ENCODE assay signal across 30 cellular contexts in genomic region chr1:155424091-155424490, GRCh38.
A peak's percentile ranks its signal among the peaks of the same experiment; 100 is the strongest.
DNase-seq lines count a peak whose midpoint lies in the region; ATAC-seq, FAIRE-seq and TF ChIP-seq lines count a peak whose summit lies in the region.
"Had no signal": no experiment of that assay in that cellular context is flagged by ENCODE, and none has a peak within 500 bp of the region (broad histone marks: within the 10 kb centered on the region; RNA-seq: fewer than 3 reads in every experiment).

No MANE protein-coding gene starts in this region.

- H3K9ac ChIP-seq in GM12878 (ENCODE audit: control insufficient read depth, insufficient read depth, low read length), result no peak overlapping the region
- H3K9ac ChIP-seq: BLaER1 treated with 17β-estradiol and CSF1 and Interleukin-3, amounts not matched to agents 10 nM and 100 nM had no signal

- no peak overlapping the region for H3K27ac ChIP-seq in GM12878 (ENCODE audit: control insufficient read depth, insufficient read depth)
- H3K27ac ChIP-seq: BLaER1 treated with 17β-estradiol and CSF1 and Interleukin-3, amounts not matched to agents 10 nM and 100 nM; PC-9; SJCRH30 had no signal

- no peak overlapping the region for H3K4me3 ChIP-seq in GM12878
- H3K4me3 ChIP-seq: BLaER1 treated with 17β-estradiol and CSF1 and Interleukin-3, amounts not matched to agents 10 nM and 100 nM; PC-9; SJCRH30 had no signal

- no peak for TF ChIP-seq RAD21 in GM12878 (IDR thresholded peaks at IDR 0.05; ENCODE audit: insufficient read depth, low read depth, low read length)

- POLR2A ChIA-PET in GM12878 (lab: Charles Lee) (no interaction called here), MCF 10A (lab: Yijun Ruan, JAX) (no interaction called here)

- BruUV-seq in GM12878 (replicated peaks; lab: Mats Ljungman, UMichigan), result TSS peak; percentile 11
- BruUV-seq in MCF 10A (replicated peaks; lab: Mats Ljungman, UMichigan), result no TSS peak

- in situ Hi-C loops in G401 (cut with HindIII; ENCODE audit: low sequenced_read_pairs), result no loop called here
- in situ Hi-C loops in GM12878 (cut with MboI), result no loop called here

- no peak for TF ChIP-seq EP300 in GM12878 (IDR thresholded peaks at IDR 0.05; ENCODE audit: borderline replicate concordance in 1 of 2, control insufficient read depth in 1 of 2, low read depth in 2 of 2, low read length in 2 of 2)

- no peaks in the 10 kb centered on the region; the same call in 1 of the 2 replicates for H3K79me2 ChIP-seq in GM12878 (ENCODE audit: control insufficient read depth, insufficient read depth, low read length)

- SMC1A ChIA-PET in GM12878 (lab: Charles Lee; ENCODE audit: uncharacterized antibody, unreplicated experiment), result no interaction called here

- no peak for FAIRE-seq in GM12878 (lab: Jason Lieb, UNC)
- FAIRE-seq: GM12892, GM19239, HepG2 had no signal

- DNase-seq in DMS79 treated with DMSO at 0.1 percent for 48 hours (lab: John Stamatoyannopoulos, UW) (peak; percentile 2), DMS79 (lab: John Stamatoyannopoulos, UW) (no peak), G401 (ENCODE audit: low spot score) (peak; percentile 30), GM12878 (ENCODE audit: low read depth, low spot score) (no peak), mesothelial cell of epicardium (ENCODE audit: low spot score in 2 of 2, unreplicated experiment in 2 of 2) (no peak), MCF 10A (ENCODE audit: unreplicated experiment) (no peak)
- no peak for DNase-seq in NK-92 treated with Interleukin-12 subunit alpha and Interleukin-12 subunit beta, amount 100 ng/mL, for 24 hours (lab: John Stamatoyannopoulos, UW)
- DNase-seq in activated CD8-positive, alpha-beta memory T cell treated with anti-CD3 and anti-CD28 coated beads, Interleukin-2, amount 50 U/mL, for 48 hours, result no peak
- DNase-seq: 8988T; AML-193; CD4-positive, alpha-beta T cell; DMS53; EL; GF-D8; H7; Karpas-422; MV-4-11; NCI-H1105 treated with DMSO at 0.1 percent for 48 hours; NCI-H187; NCI-H2081 treated with DMSO at 0.1 percent for 48 hours; NCI-H524; NCI-H748 treated with DMSO at 0.1 percent for 48 hours; PC-9; SJCRH30 had no signal

- no peaks in the 10 kb centered on the region for H3K4me1 ChIP-seq in GM12878 (ENCODE audit: control insufficient read depth, insufficient read depth, low read length)
- H3K4me1 ChIP-seq: BLaER1 treated with 17β-estradiol and CSF1 and Interleukin-3, amounts not matched to agents 10 nM and 100 nM; SJCRH30 had no signal

- H3K27me3 Mint-ChIP-seq in mesothelial cell of epicardium (ENCODE audit: low read depth) (no peaks in the 10 kb centered on the region), MCF 10A (ENCODE audit: insufficient read depth, unreplicated experiment) (no peaks in the 10 kb centered on the region)
- H3K27me3 Mint-ChIP-seq: CD4-positive, alpha-beta T cell had no signal

- no peaks in the 10 kb centered on the region for H4K20me1 ChIP-seq in GM12878 (ENCODE audit: control insufficient read depth, insufficient read depth)

- no peaks in the 10 kb centered on the region for H3K9me3 Mint-ChIP-seq in mesothelial cell of epicardium
- no peaks in the 10 kb centered on the region for H3K9me3 Mint-ChIP-seq in MCF 10A (ENCODE audit: unreplicated experiment)
- H3K9me3 Mint-ChIP-seq: CD4-positive, alpha-beta T cell had no signal

- WGBS in GM12878 (ENCODE audit: insufficient coverage, insufficient replicate concordance, low lambda C conversion rate, missing lambda C conversion rate), result 100% methylated on average over 7 of the region's 7 CpGs

- RAD21 ChIA-PET in GM12878 (lab: Charles Lee; ENCODE audit: unreplicated experiment), result no interaction called here

- H3K36me3 ChIP-seq in GM12878 (ENCODE audit: control insufficient read depth in 2 of 2, insufficient read depth in 2 of 2, low read length in 1 of 2), result peaks cover 2 to 18% of the 10 kb centered on the region in 2 experiments
- H3K36me3 ChIP-seq: SJCRH30 had no signal

- H3K4me1 Mint-ChIP-seq in mesothelial cell of epicardium, result no peaks in the 10 kb centered on the region
- H3K4me1 Mint-ChIP-seq in MCF 10A (ENCODE audit: insufficient read depth, unreplicated experiment), result no peaks in the 10 kb centered on the region

- H3K4me3 Mint-ChIP-seq in mesothelial cell of epicardium, result no peak overlapping the region
- H3K4me3 Mint-ChIP-seq in MCF 10A (ENCODE audit: unreplicated experiment), result no peak overlapping the region
- H3K4me3 Mint-ChIP-seq: CD4-positive, alpha-beta T cell had no signal

- H3K27ac Mint-ChIP-seq in mesothelial cell of epicardium (peak overlapping the region; percentile 9), MCF 10A (ENCODE audit: low read depth, unreplicated experiment) (no peak overlapping the region)
- H3K27ac Mint-ChIP-seq: CD4-positive, alpha-beta T cell had no signal

- H3K36me3 Mint-ChIP-seq in mesothelial cell of epicardium (peaks cover 28% of the 10 kb centered on the region), MCF 10A (ENCODE audit: insufficient read depth, unreplicated experiment) (peaks cover 62% of the 10 kb centered on the region)

- H2AFZ ChIP-seq in GM12878 (ENCODE audit: control insufficient read depth, low read depth, low read length), result no peak overlapping the region
- H2AFZ ChIP-seq: PC-9 had no signal

- no peak for ATAC-seq in GM12878
- ATAC-seq: HepG2, Right ventricle myocardium inferior, SK-N-SH treated with all-trans-retinoic acid at 6 μM for 48 hours had no signal

- H3K27me3 ChIP-seq in GM12878 (replicated peaks in 1 of 2; ENCODE audit: control insufficient read depth in 2 of 2, insufficient read depth in 2 of 2, low read length in 1 of 2), result no peaks in the 10 kb centered on the region
- H3K27me3 ChIP-seq: BLaER1 treated with 17β-estradiol and CSF1 and Interleukin-3, amounts not matched to agents 10 nM and 100 nM; SJCRH30 had no signal

- CTCF ChIA-PET in GM12878 (lab: Yijun Ruan, JAX), result interaction anchor here (1.5 kb wide), 1 partner anchor 173 kb away, joined by 4 read pairs; no protein-coding TSS in a partner anchor
- CTCF ChIA-PET in MCF 10A (lab: Yijun Ruan, JAX), result no interaction called here

- H3K9me3 ChIP-seq in GM12878 (replicated peaks; ENCODE audit: control insufficient read depth, insufficient read depth, low read length), result no peaks in the 10 kb centered on the region
- H3K9me3 ChIP-seq: SJCRH30 had no signal

- intact Hi-C loops in GM12878 (cut with micrococcal nuclease; ENCODE audit: unreplicated experiment) (no loop called here), MCF 10A (cut with micrococcal nuclease) (no loop called here)

- TF ChIP-seq POLR2A in GM12878 (IDR thresholded peaks at IDR 0.05; ENCODE audit: low read depth, low read length), result no peak

- TF ChIP-seq CTCF in GM12878 (IDR thresholded peaks at IDR 0.05 in 2 of 3, conservative IDR thresholded peaks at IDR 0.05 in 1 of 3; ENCODE audit: control insufficient read depth in 2 of 3, extremely low read depth in 1 of 3, insufficient read depth in 1 of 3, low read depth in 3 of 3, low read length in 3 of 3) (no peak), mesothelial cell of epicardium (IDR thresholded peaks at IDR 0.05; ENCODE audit: unreplicated experiment) (no peak), MCF 10A (IDR thresholded peaks at IDR 0.05; ENCODE audit: unreplicated experiment) (no peak)

- H3K4me2 ChIP-seq in GM12878 (ENCODE audit: control insufficient read depth, insufficient read depth), result no peak overlapping the region
- H3K4me2 ChIP-seq: BLaER1 treated with 17β-estradiol and CSF1 and Interleukin-3, amounts not matched to agents 10 nM and 100 nM; PC-9 had no signal

TF ChIP-seq in GM12878, 131 proteins besides CTCF, POLR2A, EP300 and RAD21 (continues in another document):
- TF ChIP-seq CEBPB (IDR thresholded peaks at IDR 0.05; ENCODE audit: borderline replicate concordance in 1 of 2, low read depth in 2 of 2, low read length in 2 of 2), result no peak
- TF ChIP-seq YBX1 (IDR thresholded peaks at IDR 0.05), result no peak
- no peak for TF ChIP-seq POLR2AphosphoS2 (IDR thresholded peaks at IDR 0.05; ENCODE audit: low read depth, low read length)
- no peak for TF ChIP-seq CEBPZ (IDR thresholded peaks at IDR 0.05; ENCODE audit: low read depth, low read length)
- no peak for TF ChIP-seq BMI1 (IDR thresholded peaks at IDR 0.05; ENCODE audit: borderline replicate concordance)
- TF ChIP-seq MEF2A (IDR thresholded peaks at IDR 0.05; ENCODE audit: insufficient read depth, low read depth, low read length), result no peak
- TF ChIP-seq RELB (IDR thresholded peaks at IDR 0.05; ENCODE audit: low read depth), result no peak

Comparison
In these comparisons a context has a peak if more than half of its experiments do, and no peak if none do; other contexts are left out.
1. DNase-seq: peak in DMS79 treated with DMSO at 0.1 percent for 48 hours (single experiment) and G401 (single experiment); none in DMS79 (single experiment), GM12878 (single experiment), mesothelial cell of epicardium (0 of 2), MCF 10A (single experiment), NK-92 treated with Interleukin-12 subunit alpha and Interleukin-12 subunit beta, amount 100 ng/mL, for 24 hours (single experiment) and activated CD8-positive, alpha-beta memory T cell treated with anti-CD3 and anti-CD28 coated beads, Interleukin-2, amount 50 U/mL, for 48 hours (single experiment).